13 cellular contexts compared by ENCODE assay signal in the genomic region with DNA sequence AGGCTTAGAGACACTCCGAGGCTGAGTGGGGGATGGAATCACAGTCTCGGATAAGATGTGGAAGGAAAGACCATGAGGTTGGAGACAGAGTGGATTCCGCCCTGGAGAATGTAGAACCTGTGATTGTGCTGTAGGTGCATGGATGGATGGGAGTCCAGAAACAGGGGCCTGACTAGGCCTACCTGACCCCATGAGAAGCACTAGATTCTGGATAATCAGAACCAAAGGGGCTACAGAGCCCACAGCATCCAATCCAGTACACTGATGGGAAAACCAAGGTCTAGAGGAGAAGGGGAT. TPM values are rescaled to one million over a fixed set of nuclear protein-coding genes. Genes with fewer than 3 reads are reported as not detected.
"Had no signal": no experiment of that assay in that cellular context is flagged by ENCODE, and none has a peak within 500 bp of the region (broad histone marks: within the 10 kb centered on the region; RNA-seq: fewer than 3 reads in every experiment).

No MANE protein-coding gene starts in this region.

- ATAC-seq: T-helper 17 cell had no signal

- H3K4me1 ChIP-seq: SJCRH30 had no signal

- H3K9me3 ChIP-seq: esophagus squamous epithelium, lower lobe of right lung, SJCRH30, thyroid gland had no signal

- H3K27me3 ChIP-seq: esophagus squamous epithelium, SJCRH30, thyroid gland had no signal

- H3K9me3 Mint-ChIP-seq: activated CD4-positive, alpha-beta memory T cell treated with anti-CD3 and anti-CD28 coated beads, Interleukin-2, amount 10 ng/mL, durations not matched to agents 7 days and 5 days; activated naive CD4-positive, alpha-beta T cell treated with anti-CD3 and anti-CD28 coated beads, Interleukin-2, amount 10 ng/mL, durations not matched to agents 7 days and 5 days; activated T-cell treated with anti-CD3 and anti-CD28 coated beads, Interleukin-2, amount 50 U/mL, for 24 hours had no signal

- H3K4me3 ChIP-seq: esophagus squamous epithelium, lower lobe of right lung, SJCRH30, thyroid gland had no signal

- DNase-seq: activated CD4-positive, alpha-beta memory T cell treated with anti-CD3 and anti-CD28 coated beads, Interleukin-2, amount 10 ng/mL, durations not matched to agents 7 days and 5 days; activated CD4-positive, alpha-beta T cell treated with anti-CD3 and anti-CD28 coated beads for 4 hours; activated naive CD4-positive, alpha-beta T cell treated with anti-CD3 and anti-CD28 coated beads, Interleukin-2, amount 10 ng/mL, durations not matched to agents 7 days and 5 days; activated T-cell treated with anti-CD3 and anti-CD28 coated beads, Interleukin-2, amount 50 U/mL, for 24 hours; esophagus squamous epithelium; kidney glomerular epithelial cell; lower lobe of right lung; retina; SJCRH30; stimulated activated CD4-positive, alpha-beta T cell treated with anti-CD3 and anti-CD28 coated beads, Interleukin-4, amount 100 ng/mL, for 4 hours; stimulated activated CD8-positive, alpha-beta memory T cell treated with anti-CD3 and anti-CD28 coated beads, Interleukin-4, amount 100 ng/mL, for 48 hours; T-helper 17 cell; thyroid gland had no signal

- H3K36me3 ChIP-seq: esophagus squamous epithelium, lower lobe of right lung, SJCRH30, thyroid gland had no signal

- H3K4me3 Mint-ChIP-seq: activated CD4-positive, alpha-beta memory T cell treated with anti-CD3 and anti-CD28 coated beads, Interleukin-2, amount 10 ng/mL, durations not matched to agents 7 days and 5 days; activated naive CD4-positive, alpha-beta T cell treated with anti-CD3 and anti-CD28 coated beads, Interleukin-2, amount 10 ng/mL, durations not matched to agents 7 days and 5 days; activated T-cell treated with anti-CD3 and anti-CD28 coated beads, Interleukin-2, amount 50 U/mL, for 24 hours; T-helper 17 cell had no signal

- H3K27ac ChIP-seq: lower lobe of right lung, SJCRH30, thyroid gland had no signal

- H3K27ac Mint-ChIP-seq: activated CD4-positive, alpha-beta memory T cell treated with anti-CD3 and anti-CD28 coated beads, Interleukin-2, amount 10 ng/mL, durations not matched to agents 7 days and 5 days; activated naive CD4-positive, alpha-beta T cell treated with anti-CD3 and anti-CD28 coated beads, Interleukin-2, amount 10 ng/mL, durations not matched to agents 7 days and 5 days; activated T-cell treated with anti-CD3 and anti-CD28 coated beads, Interleukin-2, amount 50 U/mL, for 24 hours; T-helper 17 cell had no signal

- H3K27me3 Mint-ChIP-seq: activated T-cell treated with anti-CD3 and anti-CD28 coated beads, Interleukin-2, amount 50 U/mL, for 24 hours had no signal

- H3K36me3 Mint-ChIP-seq: activated naive CD4-positive, alpha-beta T cell treated with anti-CD3 and anti-CD28 coated beads, Interleukin-2, amount 10 ng/mL, durations not matched to agents 7 days and 5 days had no signal

RNA-seq across cellular contexts. Expression of a gene that starts 43.6 kb away (rescaled TPM):
- total RNA-seq: activated CD4-positive, alpha-beta memory T cell treated with anti-CD3 and anti-CD28 coated beads, Interleukin-2, amount 10 ng/mL, durations not matched to agents 7 days and 5 days; SJCRH30 had no signal
